ENCODE assay signal across 8 cellular contexts in the genomic region with DNA sequence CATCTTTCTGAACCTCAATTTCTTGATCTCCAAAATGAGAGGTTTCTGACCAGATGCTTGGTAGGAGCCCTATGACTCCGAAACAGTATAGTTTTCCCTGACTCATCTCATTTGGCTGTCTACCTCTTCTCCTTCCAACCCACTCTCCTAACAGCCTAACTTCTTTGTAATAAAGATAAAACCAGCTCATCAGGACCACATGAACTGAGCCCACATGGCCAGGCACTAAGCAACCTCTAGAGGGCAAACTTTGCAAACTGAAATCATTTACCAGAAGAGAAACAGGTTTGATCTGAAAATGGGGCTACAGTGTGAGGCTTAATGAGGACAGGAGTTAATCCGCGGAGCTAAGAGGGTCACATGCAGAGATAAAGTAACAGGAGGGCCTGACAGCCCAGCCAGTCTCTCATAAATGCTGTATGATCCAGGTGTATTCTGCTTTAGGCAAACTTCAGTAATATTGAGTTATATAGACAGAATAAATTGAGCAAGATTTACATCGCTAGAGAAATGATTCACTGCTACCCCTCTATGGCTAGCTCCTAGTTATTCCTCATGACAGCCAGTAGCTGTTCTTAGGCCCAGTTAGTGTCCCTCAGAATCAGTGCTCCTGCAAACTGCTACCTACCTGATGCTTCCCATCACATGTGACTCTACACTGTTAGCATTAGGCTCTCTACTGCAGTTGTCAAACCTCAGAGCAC.
DNase-seq lines count a peak whose midpoint lies in the region; ATAC-seq, FAIRE-seq and TF ChIP-seq lines count a peak whose summit lies in the region.

No MANE protein-coding gene starts in this region.

- peaks cover 47% of the 10 kb centered on the region for H3K4me1 Mint-ChIP-seq in chondrocyte (ENCODE audit: low read depth)

- TF ChIP-seq CTCF in chondrocyte (IDR thresholded peaks at IDR 0.05) = peak; percentile 97

- peak overlapping the region; percentile 18 for H3K27ac Mint-ChIP-seq in chondrocyte (ENCODE audit: unreplicated experiment)

- ATAC-seq in GM18520 (IDR thresholded peaks at IDR 0.05; ENCODE audit: unreplicated experiment) (peak; percentile 69), HG03064 (IDR thresholded peaks at IDR 0.05; ENCODE audit: low read depth, unreplicated experiment) (peak; percentile 77)

- peak; percentile 5 for FAIRE-seq in TTC549 (lab: Jason Lieb, UNC)

- H3K27me3 Mint-ChIP-seq in chondrocyte (ENCODE audit: low read depth) = no peaks in the 10 kb centered on the region

- H3K9me3 Mint-ChIP-seq in chondrocyte (ENCODE audit: low read depth) = no peaks in the 10 kb centered on the region

- H3K4me3 Mint-ChIP-seq in chondrocyte (ENCODE audit: unreplicated experiment) = no peak overlapping the region

- peak; percentile 88 for DNase-seq in Ammon's horn (ENCODE audit: low spot score)
- peak; percentile 57 to 78 for DNase-seq in NCI-H2081 (lab: John Stamatoyannopoulos, UW)
- no peak for DNase-seq in chondrocyte (ENCODE audit: low spot score)
- peak; percentile 87 for DNase-seq in left kidney (ENCODE audit: low read depth, low spot score)
- DNase-seq in stimulated activated CD4-positive, alpha-beta T cell treated with anti-CD3 and anti-CD28 coated beads, Interleukin-4, amount 100 ng/mL, for 4 hours = peak; percentile 9 to 36

- peaks cover 7% of the 10 kb centered on the region for H3K36me3 Mint-ChIP-seq in chondrocyte (ENCODE audit: low read depth)
